In genomic region chr2:219551412-219551811, GRCh38 we compare ENCODE assay signal across 11 cellular contexts. TPM values are rescaled to one million over a fixed set of nuclear protein-coding genes. Genes with fewer than 3 reads are reported as not detected.
A peak's percentile ranks its signal among the peaks of the same experiment; 100 is the strongest.
DNase-seq lines count a peak whose midpoint lies in the region; ATAC-seq, FAIRE-seq and TF ChIP-seq lines count a peak whose summit lies in the region.
"Had no signal": no experiment of that assay in that cellular context is flagged by ENCODE, and none has a peak within 500 bp of the region (broad histone marks: within the 10 kb centered on the region; RNA-seq: fewer than 3 reads in every experiment).

No MANE protein-coding gene starts in this region.

- no TSS peak for BruUV-seq in HCT116 (replicated peaks; lab: Mats Ljungman, UMichigan)

- TF ChIP-seq CTCF in A549 (IDR thresholded peaks at IDR 0.05) (no peak), HCT116 (IDR thresholded peaks at IDR 0.05 in 2 of 3, conservative IDR thresholded peaks at IDR 0.05 in 1 of 3; ENCODE audit: borderline replicate concordance in 1 of 3, insufficient read depth in 1 of 3, low read depth in 2 of 3, low read length in 2 of 3) (no peak), kidney epithelial cell (IDR thresholded peaks at IDR 0.05; ENCODE audit: insufficient read depth, low read length, poor library complexity, severe bottlenecking) (no peak)

- POLR2A ChIA-PET in A549 (lab: Yijun Ruan, JAX) = no interaction called here
- POLR2A ChIA-PET in HCT116 (lab: Charles Lee) = no interaction called here

- H3K79me2 ChIP-seq in HCT116 (ENCODE audit: insufficient read depth, low read length) = peaks cover 18% of the 10 kb centered on the region; the same call in 1 of the 2 replicates

- TF ChIP-seq EP300 in A549 (IDR thresholded peaks at IDR 0.05) = no peak

- ATAC-seq in A549 (peak; percentile 61 to 69), HCT116 (peak; percentile 66), GM19023 (IDR thresholded peaks at IDR 0.05; ENCODE audit: unreplicated experiment) (no peak), GM21381 (IDR thresholded peaks at IDR 0.05; ENCODE audit: unreplicated experiment) (no peak)

- no peaks in the 10 kb centered on the region for H3K9me2 ChIP-seq in HCT116 (ENCODE audit: insufficient read depth)

- 9% methylated on average over 7 of the region's 23 CpGs for WGBS in A549 (ENCODE audit: missing lambda C conversion rate)

- no peak for FAIRE-seq in A549 (lab: Jason Lieb, UNC)
- FAIRE-seq: G401.6, islet of Langerhans had no signal

- TF ChIP-seq POLR2A in A549 (IDR thresholded peaks at IDR 0.05; ENCODE audit: low read length) (no peak), HCT116 (IDR thresholded peaks at IDR 0.05; ENCODE audit: borderline replicate concordance, extremely low read depth, insufficient read depth, insufficient read length) (no peak)

- H4K20me1 ChIP-seq in HCT116 (ENCODE audit: insufficient read depth) = no peaks in the 10 kb centered on the region

- intact Hi-C loops in HCT116 (cut with micrococcal nuclease) = no loop called here

- H3K36me3 ChIP-seq in HCT116 (ENCODE audit: control insufficient read depth in 1 of 2, insufficient read depth in 2 of 2, low read length in 2 of 2) (peaks cover 1 to 6% of the 10 kb centered on the region in 2 experiments; a peak in 1 of 4 replicates), kidney epithelial cell (ENCODE audit: control insufficient read depth, insufficient read depth, low read length) (no peaks in the 10 kb centered on the region)

- H3K4me2 ChIP-seq in A549 (peak overlapping the region; percentile 100), HCT116 (ENCODE audit: low read length) (peak overlapping the region; percentile 95)

- RAD21 ChIA-PET in HCT116 (lab: Charles Lee; ENCODE audit: low non-redundant PET in 1 of 2, low total read pairs in 2 of 2, uncharacterized antibody in 2 of 2, unreplicated experiment in 2 of 2) = interaction anchor here in 1 of 2 experiments (0.8 kb wide), 1 partner anchor 8 kb away, joined by 4 read pairs; the partner anchor contains the start of genes CHPF and TMEM198

- DNase-seq in A549 (ENCODE audit: low read depth in 1 of 2, low spot score in 1 of 2) = peak in 1 of 2 experiments; percentile 52
- no peak for DNase-seq in HCT116 (ENCODE audit: low read depth, low spot score)
- DNase-seq in astrocyte of the hippocampus (ENCODE audit: low read depth, low spot score) = peak; percentile 59
- DNase-seq in kidney epithelial cell (ENCODE audit: low read depth) = no peak
- DNase-seq in NOMO-1 (lab: John Stamatoyannopoulos, UW; ENCODE audit: unreplicated experiment in 2 of 2) = no peak
- DNase-seq in effector CD8-positive, alpha-beta T cell (lab: John Stamatoyannopoulos, UW) = no peak

- H3K9me3 ChIP-seq in A549 (no peaks in the 10 kb centered on the region), HCT116 (ENCODE audit: control insufficient read depth in 1 of 2, insufficient read depth in 1 of 2, low read depth in 1 of 2, low read length in 2 of 2) (no peaks in the 10 kb centered on the region)

- H3K4me3 ChIP-seq in A549 (peak overlapping the region; percentile 76), HCT116 (replicated peaks in 1 of 2; ENCODE audit: low read depth in 1 of 2, low read length in 2 of 2) (peak overlapping the region; percentile 84 to 86), kidney epithelial cell (ENCODE audit: low read depth, low read length) (peak overlapping the region; percentile 70)

- H3K4me1 ChIP-seq in A549 = peaks cover 16% of the 10 kb centered on the region
- H3K4me1 ChIP-seq in HCT116 (ENCODE audit: control insufficient read depth in 1 of 2, insufficient read depth in 2 of 2, low read length in 2 of 2) = peaks cover 3 to 19% of the 10 kb centered on the region in 2 experiments; a peak in 3 of 4 replicates

- CTCF ChIA-PET in A549 (lab: Yijun Ruan, JAX) (interaction anchor here (1.0 to 5.8 kb wide), 8 partner anchors 8 to 149 kb away, joined by 3 to 51 read pairs (median 6); partner anchors contain the start of genes CHPF and TMEM198), HCT116 (lab: Charles Lee) (interaction anchor here (0.8 to 2.7 kb wide), 3 partner anchors 9 to 56 kb away, joined by 3 to 16 read pairs (median 3); no protein-coding TSS in a partner anchor)

- TF ChIP-seq RAD21 in A549 (conservative IDR thresholded peaks at IDR 0.05 in 1 of 2, IDR thresholded peaks at IDR 0.05 in 1 of 2) (no peak), HCT116 (IDR thresholded peaks at IDR 0.05; ENCODE audit: low read depth) (no peak)

- H3K27ac ChIP-seq in A549 = no peak overlapping the region
- peak overlapping the region; percentile 78; the same call in 1 of the 2 replicates for H3K27ac ChIP-seq in HCT116 (ENCODE audit: low read depth, low read length)

- H2AFZ ChIP-seq in HCT116 (ENCODE audit: low read depth, low read length, poor library complexity, severe bottlenecking) = no peak overlapping the region

- peak overlapping the region; percentile 84 for H3K9ac ChIP-seq in HCT116 (ENCODE audit: low read length)

- no peaks in the 10 kb centered on the region for H3K27me3 ChIP-seq in HCT116 (ENCODE audit: insufficient read depth, low read length)
- peaks cover 14% of the 10 kb centered on the region for H3K27me3 ChIP-seq in kidney epithelial cell (ENCODE audit: control insufficient read depth, insufficient read depth, low read length)

TF ChIP-seq in A549, 52 proteins besides CTCF, POLR2A, EP300 and RAD21 (continues in another document):
- TF ChIP-seq HOXB13 (CRISPR knock-in tag; IDR thresholded peaks at IDR 0.05; ENCODE audit: low read depth) = no peak
- TF ChIP-seq MYC (IDR thresholded peaks at IDR 0.05; ENCODE audit: borderline replicate concordance, low read length) = no peak
- TF ChIP-seq TFCP2L1 (CRISPR knock-in tag; IDR thresholded peaks at IDR 0.05) = no peak
- TF ChIP-seq ZNF302 (CRISPR knock-in tag; IDR thresholded peaks at IDR 0.05) = no peak
- TF ChIP-seq RNF2 (IDR thresholded peaks at IDR 0.05; ENCODE audit: borderline replicate concordance, low read depth) = no peak
- no peak for TF ChIP-seq FOXS1 (CRISPR knock-in tag; IDR thresholded peaks at IDR 0.05)
- no peak for TF ChIP-seq HOXB5 (CRISPR knock-in tag; IDR thresholded peaks at IDR 0.05)
- no peak for TF ChIP-seq KDM5A (IDR thresholded peaks at IDR 0.05)

TF ChIP-seq in HCT116, 20 proteins besides CTCF, POLR2A, EP300 and RAD21 (continues in another document):
- TF ChIP-seq MAX (IDR thresholded peaks at IDR 0.05) (no peak), EZH2 (IDR thresholded peaks at IDR 0.05) (no peak), ZFX (IDR thresholded peaks at IDR 0.05) (no peak)

RNA-seq across cellular contexts. Expression of gene TMEM198, which starts 7.6 kb away (rescaled TPM):
- polyA plus RNA-seq in A549 (2011; rRNA removed) (0.31 and 0.33 TPM in 2 replicates), A549 (2017; fragmentation: RNase III; extraction: RNeasy Plus Mini Kit Qiagen cat#74134 plus additional on column Dnase treatment) (0.26 to 0.42 TPM (median 0.37 TPM) in 3 replicates)
- 0.40 and 0.45 TPM in 2 replicates for polyA plus RNA-seq in A549 (2012; cell fraction: cytosol; rRNA removed)
- 3.2 and 3.3 TPM in 2 replicates for polyA plus RNA-seq in A549 (2012; cell fraction: nucleus; rRNA removed)
- 0.44 and 0.83 TPM in 2 replicates for polyA minus RNA-seq in A549 (2011; rRNA and poly(A)+ RNA removed)
- total RNA-seq in HCT116 (2021; ENCODE audit: unreplicated experiment) (2.1 TPM), kidney epithelial cell (7.1 and 7.6 TPM in 2 replicates)
- polyA plus RNA-seq in HCT116 (2012) = 1.9 and 2.0 TPM in 2 replicates

RNA-seq across cellular contexts. Expression of gene CHPF, which starts 7.8 kb away (rescaled TPM):
- polyA plus RNA-seq in A549 (2011; rRNA removed) (9.0 and 10.2 TPM in 2 replicates), A549 (2017; fragmentation: RNase III; extraction: RNeasy Plus Mini Kit Qiagen cat#74134 plus additional on column Dnase treatment) (11.8 to 15.1 TPM (median 14.8 TPM) in 3 replicates)
- polyA plus RNA-seq in A549 (2012; cell fraction: cytosol; rRNA removed) = 13.2 and 20.6 TPM in 2 replicates
- 25.5 and 46.9 TPM in 2 replicates for polyA plus RNA-seq in A549 (2012; cell fraction: nucleus; rRNA removed)
- polyA minus RNA-seq in A549 (2011; rRNA and poly(A)+ RNA removed) = 4.2 and 6.5 TPM in 2 replicates
- total RNA-seq in HCT116 (2021; ENCODE audit: unreplicated experiment) (228 TPM), kidney epithelial cell (285 and 333 TPM in 2 replicates)
- 315 and 347 TPM in 2 replicates for polyA plus RNA-seq in HCT116 (2012)

RNA-seq across cellular contexts. Expression of gene OBSL1, which starts 19.9 kb away (rescaled TPM):
- polyA plus RNA-seq in A549 (2011; rRNA removed) (14.4 and 15.6 TPM in 2 replicates), A549 (2017; fragmentation: RNase III; extraction: RNeasy Plus Mini Kit Qiagen cat#74134 plus additional on column Dnase treatment) (22.2 to 33.8 TPM (median 31.8 TPM) in 3 replicates)
- 24.0 and 25.3 TPM in 2 replicates for polyA plus RNA-seq in A549 (2012; cell fraction: cytosol; rRNA removed)
- 77.0 and 87.1 TPM in 2 replicates for polyA plus RNA-seq in A549 (2012; cell fraction: nucleus; rRNA removed)
- polyA minus RNA-seq in A549 (2011; rRNA and poly(A)+ RNA removed) = 24.1 and 32.6 TPM in 2 replicates
- total RNA-seq in HCT116 (2021; ENCODE audit: unreplicated experiment) (45.2 TPM), kidney epithelial cell (39.8 and 41.0 TPM in 2 replicates)
- 41.4 and 56.1 TPM in 2 replicates for polyA plus RNA-seq in HCT116 (2012)

RNA-seq across cellular contexts. Expression of gene INHA, which starts 20.7 kb away (rescaled TPM):
- polyA plus RNA-seq in A549 (2011; rRNA removed) = 0.49 and 0.83 TPM in 2 replicates
- polyA plus RNA-seq in A549 (2012; cell fraction: cytosol; rRNA removed) = 0.54 and 0.75 TPM in 2 replicates
- 4.5 and 6.0 TPM in 2 replicates for polyA plus RNA-seq in A549 (2012; cell fraction: nucleus; rRNA removed)
- polyA plus RNA-seq in A549 (2017; fragmentation: RNase III; extraction: RNeasy Plus Mini Kit Qiagen cat#74134 plus additional on column Dnase treatment) = 0.35 to 0.83 TPM (median 0.72 TPM) in 3 replicates
- polyA minus RNA-seq in A549 (2011; rRNA and poly(A)+ RNA removed) = 0.17 TPM in 1 of 2 replicates, not detected in the other
- total RNA-seq in HCT116 (2021; ENCODE audit: unreplicated experiment) = not detected
- not detected in 2 replicates for polyA plus RNA-seq in HCT116 (2012)
- total RNA-seq in kidney epithelial cell = not detected in 2 replicates
- total RNA-seq: activated T-cell treated with anti-CD3 and anti-CD28 coated beads, Interleukin-2, amount 50 U/mL, for 72 hours had no signal

RNA-seq across cellular contexts. Expression of gene ASIC4, which starts 37.1 kb away (rescaled TPM):
- polyA plus RNA-seq in A549 (2011; rRNA removed) (0.04 and 0.13 TPM in 2 replicates), A549 (2017; fragmentation: RNase III; extraction: RNeasy Plus Mini Kit Qiagen cat#74134 plus additional on column Dnase treatment) (0.07 to 0.08 TPM in 2 of 3 replicates, not detected in the other)
- polyA plus RNA-seq in A549 (2012; cell fraction: cytosol; rRNA removed) = 0.01 and 0.05 TPM in 2 replicates
- 0.17 and 0.33 TPM in 2 replicates for polyA plus RNA-seq in A549 (2012; cell fraction: nucleus; rRNA removed)
- polyA minus RNA-seq in A549 (2011; rRNA and poly(A)+ RNA removed) = 0.12 TPM in 1 of 2 replicates, not detected in the other
- total RNA-seq in HCT116 (2021; ENCODE audit: unreplicated experiment) (2.1 TPM), kidney epithelial cell (not detected in 2 replicates)
- 1.3 and 1.9 TPM in 2 replicates for polyA plus RNA-seq in HCT116 (2012)

Comparison
In these comparisons a context has a peak if more than half of its experiments do, and no peak if none do; other contexts are left out.
1. ATAC-seq: peak in A549 (2 of 2) and HCT116 (single experiment); none in GM19023 (single experiment) and GM21381 (single experiment).
2. Peak in every context shown above with its lines, with median percentiles within 50 percentile points of each other: H3K4me3 ChIP-seq.